Comparison of ENCODE assay signal across 1 cellular context in genomic region chr3:122694966-122695365, GRCh38.
TF ChIP-seq lines count a peak whose summit lies in the region.

No MANE protein-coding gene starts in this region.

TF ChIP-seq in GM12878, 131 proteins besides CTCF, POLR2A, EP300 and RAD21 (continued from another document):
- TF ChIP-seq RELB (IDR thresholded peaks at IDR 0.05; ENCODE audit: low read depth) (peak; percentile 58; the same call in 1 of the 2 replicates), POU2F2 (IDR thresholded peaks at IDR 0.05; ENCODE audit: borderline replicate concordance, low read depth, low read length) (peak; percentile 80; the same call in 1 of the 3 replicates), SREBF1 (IDR thresholded peaks at IDR 0.05; ENCODE audit: low read length) (no peak), YY1 (IDR thresholded peaks at IDR 0.05; ENCODE audit: low read depth, low read length) (peak; percentile 47), POLR2AphosphoS5 (IDR thresholded peaks at IDR 0.05; ENCODE audit: low read length) (peak; percentile 78), CREB1 (IDR thresholded peaks at IDR 0.05; ENCODE audit: low read depth) (0 out of 2 replicates have a peak, but pooled peaks have one; percentile 22), MTA2 (IDR thresholded peaks at IDR 0.05; ENCODE audit: low read depth) (0 out of 2 replicates have a peak, but pooled peaks have one; percentile 20), NBN (IDR thresholded peaks at IDR 0.05) (0 out of 2 replicates have a peak, but pooled peaks have one; percentile 33), PAX5 (IDR thresholded peaks at IDR 0.05; ENCODE audit: borderline replicate concordance, low read depth, low read length) (peak; percentile 85; the same call in 1 of the 2 replicates), MXI1 (IDR thresholded peaks at IDR 0.05; ENCODE audit: low read depth, low read length) (0 out of 2 replicates have a peak, but pooled peaks have one; percentile 24)
